Comparison of ENCODE assay signal across 8 cellular contexts in genomic region chrX:133838761-133839676, GRCh38.
DNase-seq lines count a peak whose midpoint lies in the region; ATAC-seq and TF ChIP-seq lines count a peak whose summit lies in the region.

No MANE protein-coding gene starts in this region.

- no peaks in the 10 kb centered on the region for H3K9me3 Mint-ChIP-seq in MCF 10A (ENCODE audit: unreplicated experiment)

- no peak overlapping the region for H3K27ac Mint-ChIP-seq in MCF 10A (ENCODE audit: low read depth, unreplicated experiment)

- no TSS peak for BruUV-seq in MCF 10A (replicated peaks; lab: Mats Ljungman, UMichigan)

- H3K4me3 ChIP-seq in breast epithelium (no peak overlapping the region), MG63 (no peak overlapping the region)

- no peaks in the 10 kb centered on the region for H3K36me3 Mint-ChIP-seq in MCF 10A (ENCODE audit: insufficient read depth, unreplicated experiment)

- H3K36me3 ChIP-seq in breast epithelium, result no peaks in the 10 kb centered on the region
- no peaks in the 10 kb centered on the region for H3K36me3 ChIP-seq in MG63

- TF ChIP-seq POLR2A in breast epithelium (IDR thresholded peaks at IDR 0.05), result no peak

- H3K27me3 Mint-ChIP-seq in MCF 10A (ENCODE audit: insufficient read depth, unreplicated experiment), result peaks cover 20% of the 10 kb centered on the region

- TF ChIP-seq CTCF in MCF 10A (IDR thresholded peaks at IDR 0.05; ENCODE audit: unreplicated experiment) (peak; percentile 50), breast epithelium (IDR thresholded peaks at IDR 0.05) (no peak)

- intact Hi-C loops in MCF 10A (cut with micrococcal nuclease), result no loop called here
- intact Hi-C loops in breast epithelium (cut with DNase I; ENCODE audit: low total_unique reads), result no loop called here

- no peak overlapping the region for H3K27ac ChIP-seq in breast epithelium

- DNase-seq in MCF 10A (ENCODE audit: unreplicated experiment) (peak; percentile 58), breast epithelium (ENCODE audit: low spot score in 2 of 2) (no peak), MG63 (peak; percentile 2), iPS DF 4.7 (ENCODE audit: extremely low read depth, low spot score) (peak; percentile 14)
- DNase-seq in activated T-cell treated with anti-CD3 and anti-CD28 coated beads, Interleukin-2, amount 50 U/mL, for 48 hours, result peak; percentile 19 to 36
- peak; percentile 6 for DNase-seq in stimulated activated CD8-positive, alpha-beta memory T cell treated with anti-CD3 and anti-CD28 coated beads, Interleukin-15, amount 100 ng/mL, for 1 hour (ENCODE audit: low read depth)

- H3K27me3 ChIP-seq in breast epithelium (peaks cover 0 to 34% of the 10 kb centered on the region in 2 donors), MG63 (no peaks in the 10 kb centered on the region)

- no peaks in the 10 kb centered on the region for H3K4me1 ChIP-seq in breast epithelium

- H3K4me3 Mint-ChIP-seq in MCF 10A (ENCODE audit: unreplicated experiment), result no peak overlapping the region

- CTCF ChIA-PET in MCF 10A (lab: Yijun Ruan, JAX), result interaction anchor here (0.6 to 1.5 kb wide), 14 partner anchors 11 to 1788 kb away, joined by 3 to 8 read pairs (median 4); no protein-coding TSS in a partner anchor

- H3K9me3 ChIP-seq in breast epithelium (no peaks in the 10 kb centered on the region), MG63 (no peaks in the 10 kb centered on the region)

- POLR2A ChIA-PET in MCF 10A (lab: Yijun Ruan, JAX), result no interaction called here

- H3K4me1 Mint-ChIP-seq in MCF 10A (ENCODE audit: insufficient read depth, unreplicated experiment), result no peaks in the 10 kb centered on the region

- ATAC-seq in GM21528 (IDR thresholded peaks at IDR 0.05; ENCODE audit: low FRiP score, unreplicated experiment) (no peak), GM18520 (IDR thresholded peaks at IDR 0.05; ENCODE audit: unreplicated experiment) (no peak)

Comparison
In these comparisons a context has a peak if more than half of its experiments do, and no peak if none do; other contexts are left out.
1. DNase-seq: peak in MCF 10A (single experiment), MG63 (single experiment), activated T-cell treated with anti-CD3 and anti-CD28 coated beads, Interleukin-2, amount 50 U/mL, for 48 hours (2 of 2), iPS DF 4.7 (single experiment) and stimulated activated CD8-positive, alpha-beta memory T cell treated with anti-CD3 and anti-CD28 coated beads, Interleukin-15, amount 100 ng/mL, for 1 hour (single experiment); none in breast epithelium (0 of 2).